In genomic region chr6:90184334-90185298, GRCh38 we compare ENCODE assay signal across 9 cellular contexts.
A peak's percentile ranks its signal among the peaks of the same experiment; 100 is the strongest.
DNase-seq lines count a peak whose midpoint lies in the region; ATAC-seq and TF ChIP-seq lines count a peak whose summit lies in the region.
"Had no signal": no experiment of that assay in that cellular context is flagged by ENCODE, and none has a peak within 500 bp of the region (broad histone marks: within the 10 kb centered on the region; RNA-seq: fewer than 3 reads in every experiment).

No MANE protein-coding gene starts in this region.

- dilution Hi-C loops in IMR-90 (cut with HindIII; ENCODE audit: low sequenced_read_pairs, unreplicated experiment), result no loop called here

- H3K36me3 Mint-ChIP-seq in activated naive CD8-positive, alpha-beta T cell, result peaks cover 31% of the 10 kb centered on the region
- peaks cover 2% of the 10 kb centered on the region for H3K36me3 Mint-ChIP-seq in neural progenitor cell

- H2BK120ac ChIP-seq in IMR-90 (ENCODE audit: low read depth, low read length), result peak overlapping the region; percentile 86

- no peaks in the 10 kb centered on the region for H3K27me3 Mint-ChIP-seq in activated naive CD8-positive, alpha-beta T cell
- no peaks in the 10 kb centered on the region for H3K27me3 Mint-ChIP-seq in neural progenitor cell (ENCODE audit: insufficient read depth, low read depth)

- H3K4me3 Mint-ChIP-seq in activated naive CD8-positive, alpha-beta T cell, result peak overlapping the region; percentile 76
- no peak overlapping the region for H3K4me3 Mint-ChIP-seq in neural progenitor cell

- peak overlapping the region; percentile 29; the same call in 1 of the 2 replicates for H3K56ac ChIP-seq in IMR-90 (ENCODE audit: extremely low read depth, insufficient read depth, low read length)

- no peak overlapping the region for H2BK5ac ChIP-seq in IMR-90 (ENCODE audit: low read depth, low read length, poor library complexity, severe bottlenecking)

- intact Hi-C loops in IMR-90 (cut with micrococcal nuclease) (no loop called here), lower lobe of right lung (cut with DNase I) (no loop called here)

- 8% methylated on average over 3 of the region's 8 CpGs; no CpG with 5 or more reads in 1 of the 2 experiments for WGBS in IMR-90 (ENCODE audit: extremely low coverage in 2 of 2, insufficient read length in 1 of 2), 2 experiments

- H3K79me2 ChIP-seq in osteoblast (ENCODE audit: insufficient read depth, low read length) (no peaks in the 10 kb centered on the region), neural progenitor cell (ENCODE audit: low read depth) (no peaks in the 10 kb centered on the region)

- H2BK20ac ChIP-seq in IMR-90 (ENCODE audit: low read depth, low read length), result peak overlapping the region; percentile 79

- peaks cover 0 to 53% (median 0%) of the 10 kb centered on the region in 11 experiments; a peak in 4 of 22 replicates for H3K36me3 ChIP-seq in BLaER1 treated with 17β-estradiol and CSF1 and Interleukin-3, amounts not matched to agents 10 nM and 100 nM
- H3K36me3 ChIP-seq in IMR-90 (ENCODE audit: control insufficient read depth, insufficient read depth, low read length), result no peaks in the 10 kb centered on the region
- no peaks in the 10 kb centered on the region for H3K36me3 ChIP-seq in lower lobe of right lung
- H3K36me3 ChIP-seq in osteoblast (ENCODE audit: insufficient read depth, low read length), result no peaks in the 10 kb centered on the region
- H3K36me3 ChIP-seq in neural progenitor cell, result no peaks in the 10 kb centered on the region

- DNase-seq in IMR-90 (peak; percentile 73), lower lobe of right lung (no peak), osteoblast (ENCODE audit: insufficient read length, low spot score, missing footprints) (no peak), GM19238 (ENCODE audit: insufficient read length, low spot score) (no peak), neural progenitor cell (ENCODE audit: low spot score) (no peak), NCI-H2227 (lab: John Stamatoyannopoulos, UW; ENCODE audit: unreplicated experiment) (no peak)
- DNase-seq: effector CD8-positive, alpha-beta T cell had no signal

- no peaks in the 10 kb centered on the region; a peak in 1 of 22 replicates for H3K9me3 ChIP-seq in BLaER1 treated with 17β-estradiol and CSF1 and Interleukin-3, amounts not matched to agents 10 nM and 100 nM (replicated peaks in 1 of 11)
- no peaks in the 10 kb centered on the region for H3K9me3 ChIP-seq in IMR-90 (ENCODE audit: control insufficient read depth, insufficient read depth, low read length)
- H3K9me3 ChIP-seq in lower lobe of right lung, result no peaks in the 10 kb centered on the region
- H3K9me3 ChIP-seq in osteoblast (ENCODE audit: low read depth, low read length), result no peaks in the 10 kb centered on the region
- H3K9me3 ChIP-seq in neural progenitor cell (ENCODE audit: low read depth), result no peaks in the 10 kb centered on the region

- H3K4me1 ChIP-seq in BLaER1 treated with 17β-estradiol and CSF1 and Interleukin-3, amounts not matched to agents 10 nM and 100 nM, result peaks cover 18 to 59% (median 39%) of the 10 kb centered on the region in 10 experiments; a peak in 19 of 20 replicates
- H3K4me1 ChIP-seq in IMR-90 (ENCODE audit: control insufficient read depth, insufficient read depth, low read length) (peaks cover 5% of the 10 kb centered on the region; the same call in 1 of the 2 replicates), lower lobe of right lung (peaks cover 50% of the 10 kb centered on the region), osteoblast (ENCODE audit: insufficient read depth, low read length) (no peaks in the 10 kb centered on the region), neural progenitor cell (no peaks in the 10 kb centered on the region)

- peaks cover 0 to 53% (median 0%) of the 10 kb centered on the region in 11 experiments; a peak in 1 of 22 replicates for H4K20me1 ChIP-seq in BLaER1 treated with 17β-estradiol and CSF1 and Interleukin-3, amounts not matched to agents 10 nM and 100 nM
- no peaks in the 10 kb centered on the region for H4K20me1 ChIP-seq in IMR-90 (ENCODE audit: insufficient read depth, low read length)
- H4K20me1 ChIP-seq in osteoblast (ENCODE audit: insufficient read depth, low read length), result no peaks in the 10 kb centered on the region
- H4K20me1 ChIP-seq in neural progenitor cell (ENCODE audit: low read depth), result no peaks in the 10 kb centered on the region

- ATAC-seq in IMR-90 (ENCODE audit: low read depth), result peak; percentile 69
- peak; percentile 63 to 73 for ATAC-seq in lower lobe of right lung

- H4K5ac ChIP-seq in IMR-90 (ENCODE audit: low read depth, low read length), result no peak overlapping the region

- peaks cover 83% of the 10 kb centered on the region for H3K4me1 Mint-ChIP-seq in activated naive CD8-positive, alpha-beta T cell (ENCODE audit: low read depth)
- peaks cover 37% of the 10 kb centered on the region for H3K4me1 Mint-ChIP-seq in neural progenitor cell

- H3K18ac ChIP-seq in IMR-90 (ENCODE audit: low read depth, low read length), result peak overlapping the region; percentile 24; the same call in 1 of the 2 replicates

- H3K23ac ChIP-seq in IMR-90 (ENCODE audit: low read depth, low read length), result no peak overlapping the region

- peak overlapping the region; percentile 63 for H4K91ac ChIP-seq in IMR-90 (ENCODE audit: insufficient read depth, low read depth, low read length)

- BruUV-seq in IMR-90 (replicated peaks; lab: Mats Ljungman, UMichigan), result no TSS peak

- H3K27me3 ChIP-seq in BLaER1 treated with 17β-estradiol and CSF1 and Interleukin-3, amounts not matched to agents 10 nM and 100 nM, result no peaks in the 10 kb centered on the region
- H3K27me3 ChIP-seq in IMR-90 (ENCODE audit: control insufficient read depth, insufficient read depth, low read length), result no peaks in the 10 kb centered on the region
- no peaks in the 10 kb centered on the region for H3K27me3 ChIP-seq in lower lobe of right lung (ENCODE audit: low read depth)
- no peaks in the 10 kb centered on the region for H3K27me3 ChIP-seq in osteoblast (ENCODE audit: insufficient read depth, low read length)
- H3K27me3 ChIP-seq in neural progenitor cell, result no peaks in the 10 kb centered on the region

- peak overlapping the region; percentile 73 for H3K4ac ChIP-seq in IMR-90 (ENCODE audit: low read depth, low read length)

- TF ChIP-seq POLR2A in IMR-90 (IDR thresholded peaks at IDR 0.05; ENCODE audit: low read depth, low read length), result no peak

- H3K27ac Mint-ChIP-seq in activated naive CD8-positive, alpha-beta T cell, result peak overlapping the region; percentile 97
- no peak overlapping the region for H3K27ac Mint-ChIP-seq in neural progenitor cell

- peak overlapping the region; percentile 40 for H3K14ac ChIP-seq in IMR-90 (replicated peaks; ENCODE audit: low read depth, low read length)

- peak overlapping the region; percentile 63 for H2AK5ac ChIP-seq in IMR-90 (ENCODE audit: low read depth, low read length)

- no peaks in the 10 kb centered on the region for H3K9me3 Mint-ChIP-seq in activated naive CD8-positive, alpha-beta T cell (ENCODE audit: low read depth)
- peaks cover 3% of the 10 kb centered on the region for H3K9me3 Mint-ChIP-seq in neural progenitor cell

- H3K79me1 ChIP-seq in IMR-90 (ENCODE audit: low read depth in 1 of 2, low read length in 2 of 2), result no peaks in the 10 kb centered on the region

- in situ Hi-C loops in IMR-90 (cut with MboI; ENCODE audit: low sequenced_read_pairs), result no loop called here

- CTCF ChIA-PET in IMR-90 (lab: Yijun Ruan, JAX), result interaction anchor here (0.6 to 0.9 kb wide), 2 partner anchors 41 to 86 kb away, joined by 3 to 4 read pairs; no protein-coding TSS in a partner anchor

- POLR2A ChIA-PET in IMR-90 (lab: Charles Lee; ENCODE audit: unreplicated experiment), result no interaction called here

- no peak for TF ChIP-seq RAD21 in IMR-90 (IDR thresholded peaks at IDR 0.05; ENCODE audit: low read length)

- no peak overlapping the region for H2AK9ac ChIP-seq in IMR-90 (replicated peaks; ENCODE audit: low read depth, low read length, poor library complexity)

- H2AFZ ChIP-seq in IMR-90 (replicated peaks; ENCODE audit: low read length, poor library complexity), result no peak overlapping the region
- H2AFZ ChIP-seq in osteoblast (ENCODE audit: low read length), result no peak overlapping the region
- no peak overlapping the region for H2AFZ ChIP-seq in neural progenitor cell (replicated peaks)

- H3K9ac ChIP-seq in BLaER1 treated with 17β-estradiol and CSF1 and Interleukin-3, amounts not matched to agents 10 nM and 100 nM, result 0 out of 22 replicates have a peak overlapping the region, but pooled peaks of 1 of the 11 experiments have one; percentile 11
- H3K9ac ChIP-seq in IMR-90 (ENCODE audit: low read depth, low read length), result no peak overlapping the region
- H3K9ac ChIP-seq in neural progenitor cell, result no peak overlapping the region

- H3K4me3 ChIP-seq in BLaER1 treated with 17β-estradiol and CSF1 and Interleukin-3, amounts not matched to agents 10 nM and 100 nM, result 0 out of 20 replicates have a peak overlapping the region, but pooled peaks of 2 of the 10 experiments have one; percentile 4 to 12
- H3K4me3 ChIP-seq in IMR-90 (ENCODE audit: insufficient read depth, low read depth, low read length), result no peak overlapping the region
- no peak overlapping the region for H3K4me3 ChIP-seq in lower lobe of right lung
- H3K4me3 ChIP-seq in osteoblast (ENCODE audit: insufficient read depth, low read length), result no peak overlapping the region
- H3K4me3 ChIP-seq in neural progenitor cell, result no peak overlapping the region

- peak overlapping the region in 6 of 11 experiments; percentile 25 to 60 (median 47); a peak in 11 of 22 replicates for H3K27ac ChIP-seq in BLaER1 treated with 17β-estradiol and CSF1 and Interleukin-3, amounts not matched to agents 10 nM and 100 nM
- no peak overlapping the region for H3K27ac ChIP-seq in IMR-90 (ENCODE audit: insufficient read depth, low read length)
- H3K27ac ChIP-seq in lower lobe of right lung, result no peak overlapping the region
- no peak overlapping the region for H3K27ac ChIP-seq in osteoblast (ENCODE audit: low read depth, low read length)
- no peak overlapping the region for H3K27ac ChIP-seq in neural progenitor cell

- H4K8ac ChIP-seq in IMR-90 (ENCODE audit: low read depth in 2 of 2, low read length in 2 of 2), result peak overlapping the region in 1 of 2 experiments; percentile 20; a peak in 1 of 4 replicates

- H3K9me1 ChIP-seq in IMR-90 (ENCODE audit: insufficient read depth, low read length), result peaks cover 9% of the 10 kb centered on the region; the same call in 1 of the 2 replicates

- H2BK15ac ChIP-seq in IMR-90 (ENCODE audit: low read depth, low read length), result peak overlapping the region; percentile 26; the same call in 1 of the 3 replicates

- TF ChIP-seq CTCF in IMR-90 (conservative IDR thresholded peaks at IDR 0.05; ENCODE audit: low read depth, low read length) (0 out of 2 replicates have a peak, but pooled peaks have one; percentile 1), lower lobe of right lung (IDR thresholded peaks at IDR 0.05) (no peak), osteoblast (IDR thresholded peaks at IDR 0.05; ENCODE audit: extremely low read depth, low read depth, low read length) (no peak), neural progenitor cell (IDR thresholded peaks at IDR 0.05) (no peak)

- peak overlapping the region in 8 of 11 experiments; percentile 15 to 72 (median 60); a peak in 13 of 22 replicates for H3K4me2 ChIP-seq in BLaER1 treated with 17β-estradiol and CSF1 and Interleukin-3, amounts not matched to agents 10 nM and 100 nM
- peak overlapping the region; percentile 52; the same call in 1 of the 2 replicates for H3K4me2 ChIP-seq in IMR-90 (ENCODE audit: low read depth, low read length)
- H3K4me2 ChIP-seq in osteoblast (ENCODE audit: insufficient read depth, low read length), result no peak overlapping the region
- H3K4me2 ChIP-seq in neural progenitor cell, result no peak overlapping the region

- no peaks in the 10 kb centered on the region for H3F3A ChIP-seq in neural progenitor cell (ENCODE audit: low read depth)

Comparison
In these comparisons a context has a peak if more than half of its experiments do, and no peak if none do; other contexts are left out.
1. H3K27ac ChIP-seq: peak in BLaER1 treated with 17β-estradiol and CSF1 and Interleukin-3, amounts not matched to agents 10 nM and 100 nM (6 of 11); none in IMR-90 (single experiment), lower lobe of right lung (single experiment), osteoblast (single experiment) and neural progenitor cell (single experiment).
2. H3K4me2 ChIP-seq: peak in BLaER1 treated with 17β-estradiol and CSF1 and Interleukin-3, amounts not matched to agents 10 nM and 100 nM (8 of 11) and IMR-90 (single experiment); none in osteoblast (single experiment) and neural progenitor cell (single experiment).